ENCODE assay signal across 22 cellular contexts in genomic region chr21:41966341-41966833, GRCh38. TPM values are rescaled to one million over a fixed set of nuclear protein-coding genes. Genes with fewer than 3 reads are reported as not detected.
DNase-seq lines count a peak whose midpoint lies in the region; ATAC-seq and TF ChIP-seq lines count a peak whose summit lies in the region.
"Had no signal": no experiment of that assay in that cellular context is flagged by ENCODE, and none has a peak within 500 bp of the region (broad histone marks: within the 10 kb centered on the region; RNA-seq: fewer than 3 reads in every experiment).

No MANE protein-coding gene starts in this region.

- no peak overlapping the region for H2AFZ ChIP-seq in GM23338

- H3K27me3 Mint-ChIP-seq in stimulated activated naive CD8-positive, alpha-beta T cell treated with anti-CD3 and anti-CD28 coated beads, Interleukin-15, Interleukin-2, amounts not matched to agents 100 ng/mL and 50 ng/mL, for 24 hours, result no peaks in the 10 kb centered on the region
- H3K27me3 Mint-ChIP-seq in activated T-helper 17 cell treated with anti-CD3 and anti-CD28 coated beads, Interleukin-2, amount 50 U/mL, for 72 hours, result peaks cover 11% of the 10 kb centered on the region
- H3K27me3 Mint-ChIP-seq in glutamatergic neuron (ENCODE audit: unreplicated experiment) (peaks cover 2% of the 10 kb centered on the region), GM23338 (ENCODE audit: insufficient read depth, low read depth, poor library complexity) (peaks cover 12% of the 10 kb centered on the region)

- H3K79me2 ChIP-seq in GM23338 (replicated peaks; ENCODE audit: insufficient read depth), result no peaks in the 10 kb centered on the region

- H3K4me3 ChIP-seq in GM23338, result no peak overlapping the region
- H3K4me3 ChIP-seq: coronary artery, testis had no signal

- no peaks in the 10 kb centered on the region for H3K4me1 ChIP-seq in GM23338 (ENCODE audit: insufficient read depth)
- H3K4me1 ChIP-seq: testis had no signal

- H3F3A ChIP-seq in GM23338 (replicated peaks; ENCODE audit: low read depth), result no peaks in the 10 kb centered on the region

- H3K36me3 ChIP-seq in GM23338 (ENCODE audit: insufficient read depth), result no peaks in the 10 kb centered on the region
- H3K36me3 ChIP-seq: brain microvascular endothelial cell had no signal

- H3K4me1 Mint-ChIP-seq in stimulated activated naive CD8-positive, alpha-beta T cell treated with anti-CD3 and anti-CD28 coated beads, Interleukin-15, Interleukin-2, amounts not matched to agents 100 ng/mL and 50 ng/mL, for 24 hours (ENCODE audit: low read depth), result peaks cover 7% of the 10 kb centered on the region
- H3K4me1 Mint-ChIP-seq in activated T-helper 17 cell treated with anti-CD3 and anti-CD28 coated beads, Interleukin-2, amount 50 U/mL, for 72 hours, result no peaks in the 10 kb centered on the region
- peaks cover 21% of the 10 kb centered on the region for H3K4me1 Mint-ChIP-seq in glutamatergic neuron (ENCODE audit: low read depth, unreplicated experiment)
- peaks cover 30% of the 10 kb centered on the region for H3K4me1 Mint-ChIP-seq in GM23338

- no peaks in the 10 kb centered on the region for H3K27me3 ChIP-seq in GM23338 (ENCODE audit: insufficient read depth)
- H3K27me3 ChIP-seq: brain microvascular endothelial cell, testis had no signal

- H3K4me2 ChIP-seq in GM23338, result no peak overlapping the region

- H3K4me3 Mint-ChIP-seq in stimulated activated naive CD8-positive, alpha-beta T cell treated with anti-CD3 and anti-CD28 coated beads, Interleukin-15, Interleukin-2, amounts not matched to agents 100 ng/mL and 50 ng/mL, for 24 hours, result no peak overlapping the region
- H3K4me3 Mint-ChIP-seq in activated T-helper 17 cell treated with anti-CD3 and anti-CD28 coated beads, Interleukin-2, amount 50 U/mL, for 72 hours, result no peak overlapping the region
- H3K4me3 Mint-ChIP-seq in glutamatergic neuron (ENCODE audit: unreplicated experiment) (peak overlapping the region; percentile 15), GM23338 (no peak overlapping the region)
- H3K4me3 Mint-ChIP-seq: activated naive CD8-positive, alpha-beta T cell treated with anti-CD3 and anti-CD28 coated beads, Interleukin-2, amount 10 ng/mL, durations not matched to agents 7 days and 5 days; activated T-helper 1 cell treated with anti-CD3 and anti-CD28 coated beads, Interleukin-12 subunit alpha, Interleukin-12 subunit beta, Interleukin-2, Interleukin-4 antibody, amounts not matched to agents 30 ng/mL and 10 ng/mL and 1 ng/mL, durations not matched to agents 14 hours and 24 hours and 36 hours; endodermal cell had no signal

- no peaks in the 10 kb centered on the region for H3K36me3 Mint-ChIP-seq in stimulated activated naive CD8-positive, alpha-beta T cell treated with anti-CD3 and anti-CD28 coated beads, Interleukin-15, Interleukin-2, amounts not matched to agents 100 ng/mL and 50 ng/mL, for 24 hours (ENCODE audit: low read depth)
- H3K36me3 Mint-ChIP-seq in activated T-helper 17 cell treated with anti-CD3 and anti-CD28 coated beads, Interleukin-2, amount 50 U/mL, for 72 hours (ENCODE audit: low read depth), result no peaks in the 10 kb centered on the region
- H3K36me3 Mint-ChIP-seq in glutamatergic neuron (ENCODE audit: unreplicated experiment) (peaks cover 7% of the 10 kb centered on the region), GM23338 (ENCODE audit: low read depth) (no peaks in the 10 kb centered on the region)
- H3K36me3 Mint-ChIP-seq: activated naive CD8-positive, alpha-beta T cell treated with anti-CD3 and anti-CD28 coated beads, Interleukin-2, amount 10 ng/mL, durations not matched to agents 7 days and 5 days had no signal

- no peaks in the 10 kb centered on the region for H3K9me3 Mint-ChIP-seq in stimulated activated naive CD8-positive, alpha-beta T cell treated with anti-CD3 and anti-CD28 coated beads, Interleukin-15, Interleukin-2, amounts not matched to agents 100 ng/mL and 50 ng/mL, for 24 hours
- no peaks in the 10 kb centered on the region for H3K9me3 Mint-ChIP-seq in activated T-helper 17 cell treated with anti-CD3 and anti-CD28 coated beads, Interleukin-2, amount 50 U/mL, for 72 hours
- H3K9me3 Mint-ChIP-seq in glutamatergic neuron (ENCODE audit: unreplicated experiment) (peaks cover 2% of the 10 kb centered on the region), GM23338 (no peaks in the 10 kb centered on the region)
- H3K9me3 Mint-ChIP-seq: activated naive CD8-positive, alpha-beta T cell treated with anti-CD3 and anti-CD28 coated beads, Interleukin-2, amount 10 ng/mL, durations not matched to agents 7 days and 5 days; activated T-helper 1 cell treated with anti-CD3 and anti-CD28 coated beads, Interleukin-12 subunit alpha, Interleukin-12 subunit beta, Interleukin-2, Interleukin-4 antibody, amounts not matched to agents 30 ng/mL and 10 ng/mL and 1 ng/mL, durations not matched to agents 14 hours and 24 hours and 36 hours had no signal

- no peak for TF ChIP-seq CTCF in glutamatergic neuron (IDR thresholded peaks at IDR 0.05; ENCODE audit: partially characterized antibody, unreplicated experiment)
- TF ChIP-seq CTCF in GM23338 (conservative IDR thresholded peaks at IDR 0.05; ENCODE audit: low read depth in 2 of 2), result no peak

- peak overlapping the region; percentile 7 for H3K27ac Mint-ChIP-seq in stimulated activated naive CD8-positive, alpha-beta T cell treated with anti-CD3 and anti-CD28 coated beads, Interleukin-15, Interleukin-2, amounts not matched to agents 100 ng/mL and 50 ng/mL, for 24 hours
- H3K27ac Mint-ChIP-seq in activated T-helper 17 cell treated with anti-CD3 and anti-CD28 coated beads, Interleukin-2, amount 50 U/mL, for 72 hours, result peak overlapping the region; percentile 63
- H3K27ac Mint-ChIP-seq in glutamatergic neuron (ENCODE audit: unreplicated experiment) (peak overlapping the region; percentile 16), GM23338 (no peak overlapping the region)
- H3K27ac Mint-ChIP-seq: activated naive CD8-positive, alpha-beta T cell treated with anti-CD3 and anti-CD28 coated beads, Interleukin-2, amount 10 ng/mL, durations not matched to agents 7 days and 5 days; activated T-helper 1 cell treated with anti-CD3 and anti-CD28 coated beads, Interleukin-12 subunit alpha, Interleukin-12 subunit beta, Interleukin-2, Interleukin-4 antibody, amounts not matched to agents 30 ng/mL and 10 ng/mL and 1 ng/mL, durations not matched to agents 14 hours and 24 hours and 36 hours; endodermal cell had no signal

- no peak for ATAC-seq in stimulated activated naive CD8-positive, alpha-beta T cell treated with anti-CD3 and anti-CD28 coated beads, Interleukin-15, Interleukin-2, amounts not matched to agents 100 U/mL and 50 U/mL, for 24 hours
- no peak for ATAC-seq in activated T-helper 17 cell treated with anti-CD3 and anti-CD28 coated beads, Interleukin-2, amount 50 U/mL, for 72 hours (replicated peaks)
- ATAC-seq in HG03045 (IDR thresholded peaks at IDR 0.05; ENCODE audit: unreplicated experiment) (no peak), GM23338 (no peak)
- ATAC-seq: activated CD4-positive, CD25-positive, alpha-beta regulatory T cell treated with anti-CD3 and anti-CD28 coated beads, Interleukin-2, amount 50 U/mL, for 24 hours had no signal

- no peaks in the 10 kb centered on the region for H4K20me1 ChIP-seq in GM23338 (replicated peaks; ENCODE audit: insufficient read depth)

- H3K9me2 ChIP-seq in GM23338 (ENCODE audit: insufficient read depth), result no peaks in the 10 kb centered on the region

- DNase-seq in stimulated activated naive CD8-positive, alpha-beta T cell treated with anti-CD3 and anti-CD28 coated beads, Interleukin-15, Interleukin-2, amounts not matched to agents 100 U/mL and 50 U/mL, for 24 hours, result no peak
- DNase-seq in glutamatergic neuron, result no peak
- no peak for DNase-seq in activated T-cell treated with anti-CD3 and anti-CD28 coated beads, Interleukin-2, amount 50 U/mL, for 48 hours
- no peak for DNase-seq in GM23338 (ENCODE audit: low spot score)
- DNase-seq in activated naive CD4-positive, alpha-beta T cell (lab: John Stamatoyannopoulos, UW), result no peak
- DNase-seq: activated naive CD8-positive, alpha-beta T cell treated with anti-CD3 and anti-CD28 coated beads, Interleukin-2, amount 10 ng/mL, durations not matched to agents 7 days and 5 days; brain microvascular endothelial cell; GDM1; NCI-H1092 treated with DMSO at 0.1 percent for 48 hours; NCI-H446 treated with DMSO at 0.1 percent for 48 hours; NK-92 treated with Interleukin-12 subunit alpha and Interleukin-12 subunit beta, amount 100 ng/mL, for 24 hours; RPMI8226; stimulated activated CD4-positive, alpha-beta T cell treated with anti-CD3 and anti-CD28 coated beads, Interleukin-15, amount 100 ng/mL, for 24 hours had no signal

- no peak overlapping the region for H3K27ac ChIP-seq in GM23338 (ENCODE audit: low read depth)
- H3K27ac ChIP-seq: brain microvascular endothelial cell, C4-2B, coronary artery, testis had no signal

TF ChIP-seq in GM23338, 12 proteins besides CTCF, POLR2A, EP300 and RAD21 (continues in another document):
- no peak for TF ChIP-seq EZH2phosphoT487 (IDR thresholded peaks at IDR 0.05; ENCODE audit: unreplicated experiment)
- TF ChIP-seq NANOG (IDR thresholded peaks at IDR 0.05; ENCODE audit: borderline replicate concordance), result no peak
- TF ChIP-seq JUNB (IDR thresholded peaks at IDR 0.05; ENCODE audit: unreplicated experiment), result no peak
- no peak for TF ChIP-seq ETS1 (IDR thresholded peaks at IDR 0.05)
- TF ChIP-seq CREB1 (CRISPR knock-in tag; IDR thresholded peaks at IDR 0.05; ENCODE audit: low read depth), result no peak
- TF ChIP-seq POLR2AphosphoS5 (IDR thresholded peaks at IDR 0.05; ENCODE audit: low read depth), result no peak
- no peak for TF ChIP-seq ZNF114 (CRISPR knock-in tag; IDR thresholded peaks at IDR 0.05)

RNA-seq across cellular contexts. Expression of gene C2CD2, which starts 12.6 kb away (rescaled TPM):
- 1 to 10 TPM; 4.6 to 8.2 TPM for total RNA-seq in activated T-helper 17 cell treated with anti-CD3 and anti-CD28 coated beads, Interleukin-2, amount 50 U/mL, for 72 hours
- total RNA-seq in glutamatergic neuron (ENCODE audit: unreplicated experiment), result 0.78 TPM
- 12.7 and 16.2 TPM in 2 replicates for total RNA-seq in GM23338 (2014; rRNA removed; shearing (Covaris generic))
- polyA plus RNA-seq in GM23338 (2016; fragmentation: Nextera tagmentation; extraction: Ambion mirVana), result 3.1 and 4.5 TPM in 2 replicates

RNA-seq across cellular contexts. Expression of gene ZBTB21, which starts 43.8 kb away (rescaled TPM):
- total RNA-seq in activated T-helper 17 cell treated with anti-CD3 and anti-CD28 coated beads, Interleukin-2, amount 50 U/mL, for 72 hours, result 10 to 100 TPM; 18.5 to 37.2 TPM
- 21.2 TPM for total RNA-seq in glutamatergic neuron (ENCODE audit: unreplicated experiment)
- 11.0 and 13.6 TPM in 2 replicates for total RNA-seq in GM23338 (2014; rRNA removed; shearing (Covaris generic))
- 8.7 and 10.0 TPM in 2 replicates for polyA plus RNA-seq in GM23338 (2016; fragmentation: Nextera tagmentation; extraction: Ambion mirVana)
